In genomic region chr7:36115448-36116321, GRCh38 we compare ENCODE assay signal across 1 cellular context.
A peak's percentile ranks its signal among the peaks of the same experiment; 100 is the strongest.
TF ChIP-seq lines count a peak whose summit lies in the region.

No MANE protein-coding gene starts in this region.

TF ChIP-seq in HepG2, 621 proteins besides CTCF, POLR2A, EP300 and RAD21 (continued from another document and continues in another):
- TF ChIP-seq, protein P1, sequence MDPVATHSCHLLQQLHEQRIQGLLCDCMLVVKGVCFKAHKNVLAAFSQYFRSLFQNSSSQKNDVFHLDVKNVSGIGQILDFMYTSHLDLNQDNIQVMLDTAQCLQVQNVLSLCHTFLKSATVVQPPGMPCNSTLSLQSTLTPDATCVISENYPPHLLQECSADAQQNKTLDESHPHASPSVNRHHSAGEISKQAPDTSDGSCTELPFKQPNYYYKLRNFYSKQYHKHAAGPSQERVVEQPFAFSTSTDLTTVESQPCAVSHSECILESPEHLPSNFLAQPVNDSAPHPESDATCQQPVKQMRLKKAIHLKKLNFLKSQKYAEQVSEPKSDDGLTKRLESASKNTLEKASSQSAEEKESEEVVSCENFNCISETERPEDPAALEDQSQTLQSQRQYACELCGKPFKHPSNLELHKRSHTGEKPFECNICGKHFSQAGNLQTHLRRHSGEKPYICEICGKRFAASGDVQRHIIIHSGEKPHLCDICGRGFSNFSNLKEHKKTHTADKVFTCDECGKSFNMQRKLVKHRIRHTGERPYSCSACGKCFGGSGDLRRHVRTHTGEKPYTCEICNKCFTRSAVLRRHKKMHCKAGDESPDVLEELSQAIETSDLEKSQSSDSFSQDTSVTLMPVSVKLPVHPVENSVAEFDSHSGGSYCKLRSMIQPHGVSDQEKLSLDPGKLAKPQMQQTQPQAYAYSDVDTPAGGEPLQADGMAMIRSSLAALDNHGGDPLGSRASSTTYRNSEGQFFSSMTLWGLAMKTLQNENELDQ (CRISPR knock-in tag; IDR thresholded peaks at IDR 0.05; ENCODE audit: borderline replicate concordance) = no peak
- no peak for TF ChIP-seq ZKSCAN5 (CRISPR knock-in tag; IDR thresholded peaks at IDR 0.05)
- no peak for TF ChIP-seq KIAA2018 (CRISPR knock-in tag; IDR thresholded peaks at IDR 0.05; ENCODE audit: borderline replicate concordance)
- TF ChIP-seq ZNF468 (CRISPR knock-in tag; IDR thresholded peaks at IDR 0.05) = no peak
- TF ChIP-seq NFYC (CRISPR knock-in tag; IDR thresholded peaks at IDR 0.05) = no peak
- TF ChIP-seq ZNF484 (CRISPR knock-in tag; IDR thresholded peaks at IDR 0.05; ENCODE audit: borderline replicate concordance, low read depth) = no peak
- TF ChIP-seq PAF1 (CRISPR knock-in tag; IDR thresholded peaks at IDR 0.05) = no peak
- TF ChIP-seq, protein P2, sequence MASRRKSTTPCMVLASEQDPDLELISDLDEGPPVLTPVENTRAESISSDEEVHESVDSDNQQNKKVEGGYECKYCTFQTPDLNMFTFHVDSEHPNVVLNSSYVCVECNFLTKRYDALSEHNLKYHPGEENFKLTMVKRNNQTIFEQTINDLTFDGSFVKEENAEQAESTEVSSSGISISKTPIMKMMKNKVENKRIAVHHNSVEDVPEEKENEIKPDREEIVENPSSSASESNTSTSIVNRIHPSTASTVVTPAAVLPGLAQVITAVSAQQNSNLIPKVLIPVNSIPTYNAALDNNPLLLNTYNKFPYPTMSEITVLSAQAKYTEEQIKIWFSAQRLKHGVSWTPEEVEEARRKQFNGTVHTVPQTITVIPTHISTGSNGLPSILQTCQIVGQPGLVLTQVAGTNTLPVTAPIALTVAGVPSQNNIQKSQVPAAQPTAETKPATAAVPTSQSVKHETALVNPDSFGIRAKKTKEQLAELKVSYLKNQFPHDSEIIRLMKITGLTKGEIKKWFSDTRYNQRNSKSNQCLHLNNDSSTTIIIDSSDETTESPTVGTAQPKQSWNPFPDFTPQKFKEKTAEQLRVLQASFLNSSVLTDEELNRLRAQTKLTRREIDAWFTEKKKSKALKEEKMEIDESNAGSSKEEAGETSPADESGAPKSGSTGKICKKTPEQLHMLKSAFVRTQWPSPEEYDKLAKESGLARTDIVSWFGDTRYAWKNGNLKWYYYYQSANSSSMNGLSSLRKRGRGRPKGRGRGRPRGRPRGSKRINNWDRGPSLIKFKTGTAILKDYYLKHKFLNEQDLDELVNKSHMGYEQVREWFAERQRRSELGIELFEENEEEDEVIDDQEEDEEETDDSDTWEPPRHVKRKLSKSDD (CRISPR knock-in tag; IDR thresholded peaks at IDR 0.05; ENCODE audit: low read depth) = no peak
- no peak for TF ChIP-seq ZNF143 (CRISPR knock-in tag; IDR thresholded peaks at IDR 0.05)
- TF ChIP-seq BORCS8-MEF2B (CRISPR knock-in tag; IDR thresholded peaks at IDR 0.05) = no peak
- TF ChIP-seq TMF1 (CRISPR knock-in tag; IDR thresholded peaks at IDR 0.05; ENCODE audit: low read depth) = no peak
- no peak for TF ChIP-seq ZNF333 (CRISPR knock-in tag; IDR thresholded peaks at IDR 0.05; ENCODE audit: borderline replicate concordance)
- no peak; the same call in 1 of the 2 replicates for TF ChIP-seq TBX2 (CRISPR knock-in tag; IDR thresholded peaks at IDR 0.05; ENCODE audit: borderline replicate concordance)
- TF ChIP-seq ZBTB43 (CRISPR knock-in tag; conservative IDR thresholded peaks at IDR 0.05) = no peak
- TF ChIP-seq, protein P3, sequence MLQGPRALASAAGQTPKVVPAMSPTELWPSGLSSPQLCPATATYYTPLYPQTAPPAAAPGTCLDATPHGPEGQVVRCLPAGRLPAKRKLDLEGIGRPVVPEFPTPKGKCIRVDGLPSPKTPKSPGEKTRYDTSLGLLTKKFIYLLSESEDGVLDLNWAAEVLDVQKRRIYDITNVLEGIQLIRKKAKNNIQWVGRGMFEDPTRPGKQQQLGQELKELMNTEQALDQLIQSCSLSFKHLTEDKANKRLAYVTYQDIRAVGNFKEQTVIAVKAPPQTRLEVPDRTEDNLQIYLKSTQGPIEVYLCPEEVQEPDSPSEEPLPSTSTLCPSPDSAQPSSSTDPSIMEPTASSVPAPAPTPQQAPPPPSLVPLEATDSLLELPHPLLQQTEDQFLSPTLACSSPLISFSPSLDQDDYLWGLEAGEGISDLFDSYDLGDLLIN (CRISPR knock-in tag; IDR thresholded peaks at IDR 0.05; ENCODE audit: borderline replicate concordance) = no peak
- TF ChIP-seq CEBPB (IDR thresholded peaks at IDR 0.05; ENCODE audit: borderline replicate concordance, low read depth, low read length) = no peak
- no peak for TF ChIP-seq ARHGAP35 (CRISPR knock-in tag; IDR thresholded peaks at IDR 0.05; ENCODE audit: borderline replicate concordance)
- no peak for TF ChIP-seq KDM1A (CRISPR knock-in tag; IDR thresholded peaks at IDR 0.05)
- TF ChIP-seq DNMT3B (CRISPR knock-in tag; conservative IDR thresholded peaks at IDR 0.05) = no peak
- no peak for TF ChIP-seq CSRNP2 (CRISPR knock-in tag; conservative IDR thresholded peaks at IDR 0.05; ENCODE audit: low read depth)
- TF ChIP-seq ZNF761 (CRISPR knock-in tag; conservative IDR thresholded peaks at IDR 0.05) = no peak
- TF ChIP-seq ZGPAT (CRISPR knock-in tag; IDR thresholded peaks at IDR 0.05) = no peak
- TF ChIP-seq JARID2 (CRISPR knock-in tag; IDR thresholded peaks at IDR 0.05; ENCODE audit: insufficient replicate concordance) = no peak
- no peak for TF ChIP-seq NFRKB (IDR thresholded peaks at IDR 0.05)
- no peak for TF ChIP-seq ZNF878 (CRISPR knock-in tag; IDR thresholded peaks at IDR 0.05)
- no peak for TF ChIP-seq ZNF577 (CRISPR knock-in tag; IDR thresholded peaks at IDR 0.05; ENCODE audit: borderline replicate concordance, low read depth)
- no peak for TF ChIP-seq NFATC3 (CRISPR knock-in tag; IDR thresholded peaks at IDR 0.05)
- TF ChIP-seq ATF3 (CRISPR knock-in tag; IDR thresholded peaks at IDR 0.05) = peak; percentile 48; the same call in 1 of the 2 replicates
- TF ChIP-seq LCORL (IDR thresholded peaks at IDR 0.05) = no peak
- 0 out of 2 replicates have a peak, but pooled peaks have one; percentile 36 for TF ChIP-seq LCORL (CRISPR knock-in tag; IDR thresholded peaks at IDR 0.05)
- peak; percentile 49 for TF ChIP-seq SAP130 (CRISPR knock-in tag; IDR thresholded peaks at IDR 0.05; ENCODE audit: low read depth)
- no peak for TF ChIP-seq ZNF772 (CRISPR knock-in tag; IDR thresholded peaks at IDR 0.05)
- no peak for TF ChIP-seq TCF12 (IDR thresholded peaks at IDR 0.05)
- TF ChIP-seq TCF12 (CRISPR knock-in tag; IDR thresholded peaks at IDR 0.05) = no peak
- 0 out of 2 replicates have a peak, but pooled peaks have one; percentile 25 for TF ChIP-seq HDAC1 (CRISPR knock-in tag; IDR thresholded peaks at IDR 0.05)
- TF ChIP-seq JUN (CRISPR knock-in tag; IDR thresholded peaks at IDR 0.05) = no peak
- no peak for TF ChIP-seq RBAK (CRISPR knock-in tag; IDR thresholded peaks at IDR 0.05)
- no peak for TF ChIP-seq ZSCAN29 (CRISPR knock-in tag; conservative IDR thresholded peaks at IDR 0.05)
- TF ChIP-seq DMTF1 (CRISPR knock-in tag; IDR thresholded peaks at IDR 0.05) = no peak
- no peak for TF ChIP-seq SATB2 (CRISPR knock-in tag; IDR thresholded peaks at IDR 0.05)
- no peak for TF ChIP-seq EEA1 (CRISPR knock-in tag; IDR thresholded peaks at IDR 0.05; ENCODE audit: borderline replicate concordance)
- peak; percentile 7; the same call in 1 of the 2 replicates for TF ChIP-seq RARA (CRISPR knock-in tag; IDR thresholded peaks at IDR 0.05)
- no peak for TF ChIP-seq ZNF350 (CRISPR knock-in tag; IDR thresholded peaks at IDR 0.05; ENCODE audit: borderline replicate concordance, low read depth)
